Comparison of ENCODE assay signal across 9 cellular contexts in the genomic region with DNA sequence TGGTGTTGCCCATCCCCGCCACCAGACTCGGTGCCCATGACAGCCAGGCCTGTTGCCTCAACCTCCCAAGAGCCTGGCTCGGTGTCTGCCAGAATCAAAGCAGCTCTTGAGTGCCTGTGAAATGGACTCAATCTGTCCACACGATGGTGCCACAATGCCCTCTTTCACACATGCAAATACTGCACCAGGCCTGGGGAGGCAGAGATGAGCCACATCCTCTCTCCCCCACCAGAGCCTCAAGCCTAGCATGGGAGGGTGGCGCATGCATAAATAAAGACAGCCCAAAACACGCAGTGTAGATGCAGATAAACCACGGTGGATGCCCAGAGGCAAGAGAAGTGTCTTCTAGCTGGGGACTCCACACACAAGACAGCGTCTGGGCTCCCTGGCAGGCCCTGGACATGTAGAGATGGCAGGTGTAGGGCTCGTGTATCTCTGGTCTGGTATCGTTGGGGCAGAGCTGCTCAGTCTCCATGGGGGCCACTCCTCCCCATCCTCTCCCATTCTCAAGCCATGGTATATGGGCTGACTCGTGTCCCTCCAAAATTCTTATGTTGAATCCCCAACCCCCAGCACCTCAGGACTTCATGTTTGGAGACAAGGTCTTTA.
DNase-seq lines count a peak whose midpoint lies in the region; ATAC-seq, FAIRE-seq and TF ChIP-seq lines count a peak whose summit lies in the region.
"Had no signal": no experiment of that assay in that cellular context is flagged by ENCODE, and none has a peak within 500 bp of the region (broad histone marks: within the 10 kb centered on the region; RNA-seq: fewer than 3 reads in every experiment).

No MANE protein-coding gene starts in this region.

- H3K27ac ChIP-seq in A549 (no peak overlapping the region), left lung (no peak overlapping the region)
- H3K27ac ChIP-seq: cardiac muscle cell had no signal

- peak; percentile 17 to 41; a peak in 2 of 5 replicates for TF ChIP-seq RAD21 in A549 (conservative IDR thresholded peaks at IDR 0.05 in 1 of 2, IDR thresholded peaks at IDR 0.05 in 1 of 2)

- H3K9me3 ChIP-seq in A549 (no peaks in the 10 kb centered on the region), left lung (no peaks in the 10 kb centered on the region)

- FAIRE-seq in A549 (lab: Jason Lieb, UNC), result no peak

- DNase-seq in A549 (ENCODE audit: low read depth in 1 of 2, low spot score in 1 of 2) (peak; percentile 31 to 56), left lung (no peak), NCI-H2081 (lab: John Stamatoyannopoulos, UW) (no peak)
- peak; percentile 10 to 32 for DNase-seq in activated CD4-positive, alpha-beta T cell treated with anti-CD3 and anti-CD28 coated beads for 4 hours
- no peak for DNase-seq in natural killer cell treated with Interleukin-12 subunit alpha and Interleukin-12 subunit beta and Interleukin-15 and Interleukin-18, amount 100 ng/mL, for 72 hours (ENCODE audit: low spot score)

- H3K4me1 Mint-ChIP-seq in natural killer cell treated with Interleukin-12 subunit alpha and Interleukin-12 subunit beta and Interleukin-15 and Interleukin-18, amount 100 ng/mL, for 72 hours (ENCODE audit: low read depth in 2 of 2), result peaks cover 11 to 46% of the 10 kb centered on the region in 2 donors

- H3K9me3 Mint-ChIP-seq in natural killer cell treated with Interleukin-12 subunit alpha and Interleukin-12 subunit beta and Interleukin-15 and Interleukin-18, amount 100 ng/mL, for 72 hours, result no peaks in the 10 kb centered on the region

- H3K27ac Mint-ChIP-seq in natural killer cell treated with Interleukin-12 subunit alpha and Interleukin-12 subunit beta and Interleukin-15 and Interleukin-18, amount 100 ng/mL, for 72 hours, result peak overlapping the region; percentile 75 to 85

- no peak overlapping the region for H3K4me2 ChIP-seq in A549

- ATAC-seq in A549, result peak; percentile 86 to 96
- peak; percentile 96 for ATAC-seq in GM19035 (IDR thresholded peaks at IDR 0.05; ENCODE audit: unreplicated experiment)
- ATAC-seq in HG03378 (IDR thresholded peaks at IDR 0.05; ENCODE audit: unreplicated experiment), result peak; percentile 87
- ATAC-seq in natural killer cell treated with Interleukin-12 subunit alpha and Interleukin-12 subunit beta and Interleukin-15 and Interleukin-18, amount 100 ng/mL, for 72 hours, result peak; percentile 80 to 97
- no peak for ATAC-seq in left lung
- ATAC-seq in HG03460 (IDR thresholded peaks at IDR 0.05; ENCODE audit: unreplicated experiment), result no peak

- TF ChIP-seq CTCF in A549 (IDR thresholded peaks at IDR 0.05) (peak; percentile 18; the same call in 1 of the 3 replicates), left lung (IDR thresholded peaks at IDR 0.05) (peak in 1 of 2 donors; percentile 23)

- H3K4me1 ChIP-seq in A549 (no peaks in the 10 kb centered on the region), left lung (no peaks in the 10 kb centered on the region)

- no peak for TF ChIP-seq POLR2A in A549 (IDR thresholded peaks at IDR 0.05; ENCODE audit: low read length)

- H3K27me3 Mint-ChIP-seq in natural killer cell treated with Interleukin-12 subunit alpha and Interleukin-12 subunit beta and Interleukin-15 and Interleukin-18, amount 100 ng/mL, for 72 hours, result peaks cover 0 to 8% of the 10 kb centered on the region in 2 donors

- H3K4me3 Mint-ChIP-seq in natural killer cell treated with Interleukin-12 subunit alpha and Interleukin-12 subunit beta and Interleukin-15 and Interleukin-18, amount 100 ng/mL, for 72 hours, result peak overlapping the region; percentile 68

- TF ChIP-seq EP300 in A549 (IDR thresholded peaks at IDR 0.05), result no peak

- no peak overlapping the region for H3K4me3 ChIP-seq in A549
- H3K4me3 ChIP-seq in left lung, result no peak overlapping the region
- H3K4me3 ChIP-seq: cardiac muscle cell had no signal

- H3K36me3 ChIP-seq in left lung, result no peaks in the 10 kb centered on the region
- H3K36me3 ChIP-seq: cardiac muscle cell had no signal

- CTCF ChIA-PET in A549 (lab: Yijun Ruan, JAX), result no interaction called here

- H3K36me3 Mint-ChIP-seq in natural killer cell treated with Interleukin-12 subunit alpha and Interleukin-12 subunit beta and Interleukin-15 and Interleukin-18, amount 100 ng/mL, for 72 hours, result peaks cover 6% of the 10 kb centered on the region

- POLR2A ChIA-PET in A549 (lab: Yijun Ruan, JAX), result no interaction called here

- WGBS in A549 (ENCODE audit: missing lambda C conversion rate), result 33% methylated on average over 8 of the region's 11 CpGs

- intact Hi-C loops in left lung (cut with DNase I), result no loop called here

- no peaks in the 10 kb centered on the region for H3K27me3 ChIP-seq in left lung
- H3K27me3 ChIP-seq: cardiac muscle cell had no signal

TF ChIP-seq in A549, 52 proteins besides CTCF, POLR2A, EP300 and RAD21:
- TF ChIP-seq FOSB (CRISPR knock-in tag; IDR thresholded peaks at IDR 0.05) (no peak), RNF2 (IDR thresholded peaks at IDR 0.05; ENCODE audit: borderline replicate concordance, low read depth) (no peak), POLR2AphosphoS2 (conservative IDR thresholded peaks at IDR 0.05; ENCODE audit: low read length) (no peak), TFCP2L1 (CRISPR knock-in tag; IDR thresholded peaks at IDR 0.05) (no peak), CHD4 (IDR thresholded peaks at IDR 0.05; ENCODE audit: borderline replicate concordance) (no peak), ZC3H11A (IDR thresholded peaks at IDR 0.05) (no peak), MYC (IDR thresholded peaks at IDR 0.05; ENCODE audit: borderline replicate concordance, low read length) (no peak)
- TF ChIP-seq, protein P1, sequence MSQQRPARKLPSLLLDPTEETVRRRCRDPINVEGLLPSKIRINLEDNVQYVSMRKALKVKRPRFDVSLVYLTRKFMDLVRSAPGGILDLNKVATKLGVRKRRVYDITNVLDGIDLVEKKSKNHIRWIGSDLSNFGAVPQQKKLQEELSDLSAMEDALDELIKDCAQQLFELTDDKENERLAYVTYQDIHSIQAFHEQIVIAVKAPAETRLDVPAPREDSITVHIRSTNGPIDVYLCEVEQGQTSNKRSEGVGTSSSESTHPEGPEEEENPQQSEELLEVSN (IDR thresholded peaks at IDR 0.05; ENCODE audit: borderline replicate concordance, low read depth), result no peak
- TF ChIP-seq, protein P2, sequence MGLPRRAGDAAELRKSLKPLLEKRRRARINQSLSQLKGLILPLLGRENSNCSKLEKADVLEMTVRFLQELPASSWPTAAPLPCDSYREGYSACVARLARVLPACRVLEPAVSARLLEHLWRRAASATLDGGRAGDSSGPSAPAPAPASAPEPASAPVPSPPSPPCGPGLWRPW (IDR thresholded peaks at IDR 0.05), result no peak
- TF ChIP-seq, protein P3, sequence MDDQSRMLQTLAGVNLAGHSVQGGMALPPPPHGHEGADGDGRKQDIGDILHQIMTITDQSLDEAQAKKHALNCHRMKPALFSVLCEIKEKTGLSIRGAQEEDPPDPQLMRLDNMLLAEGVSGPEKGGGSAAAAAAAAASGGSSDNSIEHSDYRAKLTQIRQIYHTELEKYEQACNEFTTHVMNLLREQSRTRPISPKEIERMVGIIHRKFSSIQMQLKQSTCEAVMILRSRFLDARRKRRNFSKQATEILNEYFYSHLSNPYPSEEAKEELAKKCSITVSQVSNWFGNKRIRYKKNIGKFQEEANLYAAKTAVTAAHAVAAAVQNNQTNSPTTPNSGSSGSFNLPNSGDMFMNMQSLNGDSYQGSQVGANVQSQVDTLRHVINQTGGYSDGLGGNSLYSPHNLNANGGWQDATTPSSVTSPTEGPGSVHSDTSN (IDR thresholded peaks at IDR 0.05), result no peak

Comparison
In these comparisons a context has a peak if more than half of its experiments do, and no peak if none do; other contexts are left out.
1. ATAC-seq: peak in A549 (2 of 2), GM19035 (single experiment), HG03378 (single experiment) and natural killer cell treated with Interleukin-12 subunit alpha and Interleukin-12 subunit beta and Interleukin-15 and Interleukin-18, amount 100 ng/mL, for 72 hours (2 of 2); none in left lung (single experiment) and HG03460 (single experiment).
2. DNase-seq: peak in A549 (2 of 2) and activated CD4-positive, alpha-beta T cell treated with anti-CD3 and anti-CD28 coated beads for 4 hours (2 of 2); none in natural killer cell treated with Interleukin-12 subunit alpha and Interleukin-12 subunit beta and Interleukin-15 and Interleukin-18, amount 100 ng/mL, for 72 hours (single experiment), left lung (0 of 2) and NCI-H2081 (0 of 2).